Comparison of ENCODE assay signal across 18 cellular contexts in genomic region chr6:147103641-147104040, GRCh38.
DNase-seq lines count a peak whose midpoint lies in the region; ATAC-seq and TF ChIP-seq lines count a peak whose summit lies in the region.
"Had no signal": no experiment of that assay in that cellular context is flagged by ENCODE, and none has a peak within 500 bp of the region (broad histone marks: within the 10 kb centered on the region; RNA-seq: fewer than 3 reads in every experiment).

No MANE protein-coding gene starts in this region.

- H3K36me3 ChIP-seq in DND-41 (ENCODE audit: insufficient read depth, low read length) (no peaks in the 10 kb centered on the region), Loucy (ENCODE audit: insufficient read depth, low read length) (no peaks in the 10 kb centered on the region)
- H3K36me3 ChIP-seq: SJCRH30 had no signal

- H3K27ac ChIP-seq in DND-41 (ENCODE audit: low read length): no peak overlapping the region
- H3K27ac ChIP-seq: GM23248, SJCRH30 had no signal

- peak; percentile 74 for ATAC-seq in DND-41 (ENCODE audit: insufficient read depth, low read depth)
- ATAC-seq in GM18858 (IDR thresholded peaks at IDR 0.05; ENCODE audit: unreplicated experiment): no peak
- ATAC-seq: HCT116, T-cell had no signal

- H3K4me2 ChIP-seq in DND-41 (ENCODE audit: insufficient read depth, low read length) (no peak overlapping the region), Loucy (ENCODE audit: low read depth, low read length, poor library complexity, severe bottlenecking) (peak overlapping the region; percentile 37)

- no peaks in the 10 kb centered on the region for H3K9me2 ChIP-seq in Loucy (replicated peaks; ENCODE audit: low read depth, low read length)

- H3K4me3 ChIP-seq in DND-41 (ENCODE audit: low read depth in 1 of 2, low read length in 2 of 2) (no peak overlapping the region), Loucy (ENCODE audit: low read length, poor library complexity, severe bottlenecking) (no peak overlapping the region)
- H3K4me3 ChIP-seq: GM23248, SJCRH30 had no signal

- H3K9ac ChIP-seq in DND-41 (ENCODE audit: low read depth, low read length): no peak overlapping the region
- H3K9ac ChIP-seq in Loucy (ENCODE audit: low read depth, low read length, poor library complexity, severe bottlenecking): no peak overlapping the region
- H3K9ac ChIP-seq: GM23248 had no signal

- H3K4me1 ChIP-seq in DND-41 (ENCODE audit: insufficient read depth, low read length): peaks cover 5% of the 10 kb centered on the region; the same call in 1 of the 2 replicates
- H3K4me1 ChIP-seq in Loucy (ENCODE audit: insufficient read depth, low read length, poor library complexity, severe bottlenecking): peaks cover 26% of the 10 kb centered on the region
- H3K4me1 ChIP-seq: SJCRH30 had no signal

- H3K27me3 ChIP-seq in DND-41 (ENCODE audit: insufficient read depth, low read length, poor library complexity) (no peaks in the 10 kb centered on the region), Loucy (ENCODE audit: insufficient read depth, low read length, poor library complexity, severe bottlenecking) (no peaks in the 10 kb centered on the region)
- H3K27me3 ChIP-seq: SJCRH30 had no signal

- H2AFZ ChIP-seq in DND-41 (ENCODE audit: low read depth, low read length): no peak overlapping the region
- H2AFZ ChIP-seq in Loucy (ENCODE audit: low read length): no peak overlapping the region
- H2AFZ ChIP-seq: GM23248 had no signal

- peak; percentile 3 for DNase-seq in A172 (ENCODE audit: low spot score)
- DNase-seq in DND-41: no peak
- DNase-seq in amniotic epithelial cell (ENCODE audit: low read depth): peak; percentile 74
- no peak for DNase-seq in D341Med (ENCODE audit: low spot score)
- no peak for DNase-seq in NCI-H1694 (lab: John Stamatoyannopoulos, UW)
- DNase-seq: CD8-positive, alpha-beta memory T cell; DMS 273 treated with DMSO at 0.1 percent for 48 hours; GM23248; NCI-H1105; NCI-H2029; NCI-H2171 treated with DMSO at 0.1 percent for 48 hours; NCI-H774; RPMI8226; SJCRH30; T-cell had no signal

- no peaks in the 10 kb centered on the region for H3K9me3 ChIP-seq in DND-41 (ENCODE audit: insufficient read depth, low read length, severe bottlenecking)
- H3K9me3 ChIP-seq in Loucy (ENCODE audit: insufficient read depth, low read depth, low read length): no peaks in the 10 kb centered on the region
- H3K9me3 ChIP-seq: SJCRH30 had no signal

- H3K79me2 ChIP-seq in DND-41 (ENCODE audit: insufficient read depth, low read length) (no peaks in the 10 kb centered on the region), Loucy (ENCODE audit: insufficient read depth, low read length) (no peaks in the 10 kb centered on the region)

- TF ChIP-seq CTCF in DND-41 (IDR thresholded peaks at IDR 0.05; ENCODE audit: borderline replicate concordance, extremely low read depth, low read length, poor library complexity, severe bottlenecking) (no peak), Loucy (conservative IDR thresholded peaks at IDR 0.05; ENCODE audit: low read length) (no peak)

- H3F3A ChIP-seq in Loucy (ENCODE audit: low read depth): no peaks in the 10 kb centered on the region

- H4K20me1 ChIP-seq in DND-41 (ENCODE audit: insufficient read depth, low read length): no peaks in the 10 kb centered on the region
- H4K20me1 ChIP-seq in Loucy (ENCODE audit: insufficient read depth, low read length, poor library complexity, severe bottlenecking): no peaks in the 10 kb centered on the region

Comparison
In these comparisons a context has a peak if more than half of its experiments do, and no peak if none do; other contexts are left out.
1. DNase-seq: peak in A172 (single experiment) and amniotic epithelial cell (single experiment); none in DND-41 (single experiment), D341Med (single experiment) and NCI-H1694 (single experiment).